Comparison of ENCODE assay signal across 13 cellular contexts in genomic region chr5:176192094-176192721, GRCh38. TPM values are rescaled to one million over a fixed set of nuclear protein-coding genes. Genes with fewer than 3 reads are reported as not detected.
A peak's percentile ranks its signal among the peaks of the same experiment; 100 is the strongest.
DNase-seq lines count a peak whose midpoint lies in the region; ATAC-seq and TF ChIP-seq lines count a peak whose summit lies in the region.
"Had no signal": no experiment of that assay in that cellular context is flagged by ENCODE, and none has a peak within 500 bp of the region (broad histone marks: within the 10 kb centered on the region; RNA-seq: fewer than 3 reads in every experiment).

No MANE protein-coding gene starts in this region.

- H3K27ac Mint-ChIP-seq in activated CD4-positive, alpha-beta memory T cell treated with anti-CD3 and anti-CD28 coated beads, Interleukin-2, amount 10 ng/mL, durations not matched to agents 7 days and 5 days, result no peak overlapping the region
- H3K27ac Mint-ChIP-seq in endothelial cell (ENCODE audit: unreplicated experiment), result no peak overlapping the region
- H3K27ac Mint-ChIP-seq: CD8-positive, alpha-beta memory T cell had no signal

- H3K9ac ChIP-seq in KMS-11, result peak overlapping the region; percentile 18; the same call in 1 of the 2 replicates
- H3K9ac ChIP-seq: BLaER1 had no signal

- no peaks in the 10 kb centered on the region for H3K36me3 ChIP-seq in KMS-11 (ENCODE audit: insufficient read depth)
- H3K36me3 ChIP-seq: BLaER1 had no signal

- no peak overlapping the region for H3K4me3 Mint-ChIP-seq in activated CD4-positive, alpha-beta memory T cell treated with anti-CD3 and anti-CD28 coated beads, Interleukin-2, amount 10 ng/mL, durations not matched to agents 7 days and 5 days
- H3K4me3 Mint-ChIP-seq in endothelial cell (ENCODE audit: unreplicated experiment), result no peak overlapping the region
- H3K4me3 Mint-ChIP-seq: CD8-positive, alpha-beta memory T cell had no signal

- no peak overlapping the region for H3K4me3 ChIP-seq in KMS-11 (IDR thresholded peaks at IDR 0.05; ENCODE audit: insufficient read depth, low read depth, low read length)
- H3K4me3 ChIP-seq: BLaER1 had no signal

- no peaks in the 10 kb centered on the region for H4K20me1 ChIP-seq in KMS-11 (ENCODE audit: insufficient read depth)
- H4K20me1 ChIP-seq: BLaER1 had no signal

- H3K4me2 ChIP-seq in KMS-11, result peak overlapping the region; percentile 33; the same call in 1 of the 2 replicates
- H3K4me2 ChIP-seq: BLaER1 had no signal

- DNase-seq in COLO668 (lab: John Stamatoyannopoulos, UW; ENCODE audit: unreplicated experiment) (peak; percentile 67), NCI-H69 (lab: John Stamatoyannopoulos, UW) (peak; percentile 88), mesenteric fat pad (ENCODE audit: low spot score) (peak; percentile 62), endothelial cell (ENCODE audit: low spot score) (no peak)
- no peak for DNase-seq in activated CD4-positive, alpha-beta memory T cell treated with anti-CD3 and anti-CD28 coated beads, Interleukin-2, amount 10 ng/mL, durations not matched to agents 7 days and 5 days
- DNase-seq: 8988T; AML-193; CD8-positive, alpha-beta memory T cell; DMS79 had no signal

- H3K27me3 Mint-ChIP-seq in activated CD4-positive, alpha-beta memory T cell treated with anti-CD3 and anti-CD28 coated beads, Interleukin-2, amount 10 ng/mL, durations not matched to agents 7 days and 5 days, result peaks cover 9% of the 10 kb centered on the region
- peaks cover 2% of the 10 kb centered on the region for H3K27me3 Mint-ChIP-seq in endothelial cell (ENCODE audit: unreplicated experiment)

- ATAC-seq in GM21786 (IDR thresholded peaks at IDR 0.05; ENCODE audit: unreplicated experiment) (no peak), GM21390 (IDR thresholded peaks at IDR 0.05; ENCODE audit: unreplicated experiment) (no peak)

- CTCF ChIA-PET in activated CD4-positive, alpha-beta memory T cell treated with anti-CD3 and anti-CD28 coated beads, Interleukin-2, amount 10 ng/mL, durations not matched to agents 7 days and 5 days (lab: Charles Lee), result no interaction called here

- POLR2A ChIA-PET in activated CD4-positive, alpha-beta memory T cell treated with anti-CD3 and anti-CD28 coated beads, Interleukin-2, amount 10 ng/mL, durations not matched to agents 7 days and 5 days (lab: Charles Lee), result no interaction called here

- H3K27me3 ChIP-seq in KMS-11 (ENCODE audit: insufficient read depth, low read depth), result no peaks in the 10 kb centered on the region

- H3K4me1 ChIP-seq in KMS-11 (ENCODE audit: low read depth, poor library complexity, severe bottlenecking), result peaks cover 15% of the 10 kb centered on the region

- H3K79me2 ChIP-seq in KMS-11 (ENCODE audit: insufficient read depth, low read depth), result peaks cover 15% of the 10 kb centered on the region

- H3K27ac ChIP-seq in KMS-11, result peak overlapping the region; percentile 40; the same call in 1 of the 2 replicates
- H3K27ac ChIP-seq: BLaER1 had no signal

- H3K36me3 Mint-ChIP-seq in activated CD4-positive, alpha-beta memory T cell treated with anti-CD3 and anti-CD28 coated beads, Interleukin-2, amount 10 ng/mL, durations not matched to agents 7 days and 5 days (ENCODE audit: low read depth), result no peaks in the 10 kb centered on the region
- H3K36me3 Mint-ChIP-seq in endothelial cell (ENCODE audit: low read depth, unreplicated experiment), result no peaks in the 10 kb centered on the region
- H3K36me3 Mint-ChIP-seq: CD8-positive, alpha-beta memory T cell had no signal

- H2AFZ ChIP-seq in KMS-11 (ENCODE audit: low read depth), result no peak overlapping the region

- H3K9me3 Mint-ChIP-seq in activated CD4-positive, alpha-beta memory T cell treated with anti-CD3 and anti-CD28 coated beads, Interleukin-2, amount 10 ng/mL, durations not matched to agents 7 days and 5 days, result no peaks in the 10 kb centered on the region
- H3K9me3 Mint-ChIP-seq in endothelial cell (ENCODE audit: unreplicated experiment), result no peaks in the 10 kb centered on the region

- peaks cover 6% of the 10 kb centered on the region for H3K4me1 Mint-ChIP-seq in activated CD4-positive, alpha-beta memory T cell treated with anti-CD3 and anti-CD28 coated beads, Interleukin-2, amount 10 ng/mL, durations not matched to agents 7 days and 5 days
- H3K4me1 Mint-ChIP-seq in endothelial cell (ENCODE audit: unreplicated experiment), result peaks cover 1% of the 10 kb centered on the region

- no peak for TF ChIP-seq CTCF in KMS-11 (conservative IDR thresholded peaks at IDR 0.05; ENCODE audit: low read depth, low read length)
- TF ChIP-seq CTCF in endothelial cell (IDR thresholded peaks at IDR 0.05; ENCODE audit: unreplicated experiment), result no peak

RNA-seq across cellular contexts. Expression of gene SIMC1, which starts 46.0 kb away (rescaled TPM):
- 11.5 TPM for total RNA-seq in mesenteric fat pad
- total RNA-seq in activated CD4-positive, alpha-beta memory T cell treated with anti-CD3 and anti-CD28 coated beads, Interleukin-2, amount 10 ng/mL, durations not matched to agents 7 days and 5 days, result 10 to 100 TPM; 26.1 to 29.2 TPM
- 17.5 TPM for total RNA-seq in endothelial cell (ENCODE audit: unreplicated experiment)

Comparison
In these comparisons a context has a peak if more than half of its experiments do, and no peak if none do; other contexts are left out.
1. DNase-seq: peak in COLO668 (single experiment), NCI-H69 (single experiment) and mesenteric fat pad (single experiment); none in activated CD4-positive, alpha-beta memory T cell treated with anti-CD3 and anti-CD28 coated beads, Interleukin-2, amount 10 ng/mL, durations not matched to agents 7 days and 5 days (single experiment) and endothelial cell (single experiment).